ENCODE assay signal across 9 cellular contexts in genomic region chr12:94305293-94305957, GRCh38.
DNase-seq lines count a peak whose midpoint lies in the region; ATAC-seq, FAIRE-seq and TF ChIP-seq lines count a peak whose summit lies in the region.
"Had no signal": no experiment of that assay in that cellular context is flagged by ENCODE, and none has a peak within 500 bp of the region (broad histone marks: within the 10 kb centered on the region; RNA-seq: fewer than 3 reads in every experiment).

No MANE protein-coding gene starts in this region.

- no peak for TF ChIP-seq RAD21 in GM12878 (IDR thresholded peaks at IDR 0.05; ENCODE audit: insufficient read depth, low read depth, low read length)

- H3K36me3 ChIP-seq in GM12878 (ENCODE audit: control insufficient read depth in 2 of 2, insufficient read depth in 2 of 2, low read length in 1 of 2) (peaks cover 5 to 36% of the 10 kb centered on the region in 2 experiments), stomach smooth muscle (ENCODE audit: control insufficient read depth in 2 of 2, insufficient read depth in 2 of 2, low read length in 2 of 2) (peaks cover 0 to 3% of the 10 kb centered on the region in 2 donors), vagina (peaks cover 0 to 13% of the 10 kb centered on the region in 2 donors)

- no peak for TF ChIP-seq POLR2A in GM12878 (IDR thresholded peaks at IDR 0.05; ENCODE audit: low read depth, low read length)
- TF ChIP-seq POLR2A in vagina (IDR thresholded peaks at IDR 0.05): no peak

- TF ChIP-seq EP300 in GM12878 (IDR thresholded peaks at IDR 0.05; ENCODE audit: borderline replicate concordance in 1 of 2, control insufficient read depth in 1 of 2, low read depth in 2 of 2, low read length in 2 of 2): peak; percentile 73 to 76; a peak in 3 of 4 replicates

- WGBS in GM12878 (ENCODE audit: insufficient coverage, insufficient replicate concordance, low lambda C conversion rate, missing lambda C conversion rate): 22% methylated on average over 7 of the region's 7 CpGs

- peak overlapping the region; percentile 2; the same call in 1 of the 2 replicates for H3K4me2 ChIP-seq in GM12878 (ENCODE audit: control insufficient read depth, insufficient read depth)
- H3K4me2 ChIP-seq: BLaER1 treated with 17β-estradiol and CSF1 and Interleukin-3, amounts not matched to agents 10 nM and 100 nM had no signal

- TF ChIP-seq CTCF in LNCaP clone FGC (IDR thresholded peaks at IDR 0.05; ENCODE audit: control insufficient read depth, extremely low read depth, insufficient read depth) (no peak), GM12878 (IDR thresholded peaks at IDR 0.05 in 2 of 3, conservative IDR thresholded peaks at IDR 0.05 in 1 of 3; ENCODE audit: control insufficient read depth in 2 of 3, extremely low read depth in 1 of 3, insufficient read depth in 1 of 3, low read depth in 3 of 3, low read length in 3 of 3) (no peak), vagina (IDR thresholded peaks at IDR 0.05) (no peak)

- H3K4me3 ChIP-seq in LNCaP clone FGC (ENCODE audit: low read depth, low read length): no peak overlapping the region
- H3K4me3 ChIP-seq in GM12878: no peak overlapping the region
- H3K4me3 ChIP-seq in stomach smooth muscle (ENCODE audit: low read length in 2 of 2): no peak overlapping the region
- no peak overlapping the region for H3K4me3 ChIP-seq in vagina
- H3K4me3 ChIP-seq: BLaER1 treated with 17β-estradiol and CSF1 and Interleukin-3, amounts not matched to agents 10 nM and 100 nM had no signal

- H3K27ac ChIP-seq in GM12878 (ENCODE audit: control insufficient read depth, insufficient read depth) (peak overlapping the region; percentile 42), stomach smooth muscle (ENCODE audit: low read length) (peak overlapping the region; percentile 8), vagina (no peak overlapping the region)
- H3K27ac ChIP-seq: BLaER1 treated with 17β-estradiol and CSF1 and Interleukin-3, amounts not matched to agents 10 nM and 100 nM had no signal

- intact Hi-C loops in GM12878 (cut with micrococcal nuclease; ENCODE audit: unreplicated experiment): loop anchor here (5.0 kb wide), 1 partner anchor 158 kb away; the partner anchor contains the start of gene PLXNC1
- intact Hi-C loops in vagina (cut with DNase I): no loop called here

- peak; percentile 14 for DNase-seq in activated CD8-positive, alpha-beta memory T cell treated with anti-CD3 and anti-CD28 coated beads, Interleukin-2, amount 50 U/mL, for 24 hours (ENCODE audit: extremely low read depth)
- DNase-seq in activated CD8-positive, alpha-beta memory T cell treated with anti-CD3 and anti-CD28 coated beads for 24 hours: no peak
- DNase-seq in LNCaP clone FGC (ENCODE audit: low read depth) (peak; percentile 45), GM12878 (ENCODE audit: low read depth, low spot score) (peak; percentile 67), glomerular visceral epithelial cell (ENCODE audit: extremely low spot score) (no peak), vagina (ENCODE audit: extremely low spot score in 2 of 2) (no peak), COLO829 (ENCODE audit: low spot score) (no peak)

- peak; percentile 71 for ATAC-seq in GM12878

- H3K9me3 ChIP-seq in GM12878 (replicated peaks; ENCODE audit: control insufficient read depth, insufficient read depth, low read length): no peaks in the 10 kb centered on the region
- H3K9me3 ChIP-seq in stomach smooth muscle (ENCODE audit: control insufficient read depth in 2 of 2, low read length in 2 of 2): no peaks in the 10 kb centered on the region
- no peaks in the 10 kb centered on the region for H3K9me3 ChIP-seq in vagina

- CTCF ChIA-PET in GM12878 (lab: Yijun Ruan, JAX): interaction anchor here (0.8 to 1.5 kb wide), 8 partner anchors 32 to 171 kb away, joined by 3 to 5 read pairs (median 3); partner anchors contain the start of genes CEP83 and PLXNC1

- H2AFZ ChIP-seq in GM12878 (ENCODE audit: control insufficient read depth, low read depth, low read length): no peak overlapping the region; the same call in 1 of the 2 replicates

- no peak overlapping the region for H3K9ac ChIP-seq in GM12878 (ENCODE audit: control insufficient read depth, insufficient read depth, low read length)
- no peak overlapping the region for H3K9ac ChIP-seq in stomach smooth muscle (ENCODE audit: low read length in 2 of 2)
- H3K9ac ChIP-seq: BLaER1 treated with 17β-estradiol and CSF1 and Interleukin-3, amounts not matched to agents 10 nM and 100 nM had no signal

- RAD21 ChIA-PET in GM12878 (lab: Charles Lee; ENCODE audit: unreplicated experiment): interaction anchor here (0.6 to 1.6 kb wide), 9 partner anchors 9 to 227 kb away, joined by 3 to 8 read pairs (median 3); no protein-coding TSS in a partner anchor

- BruUV-seq in GM12878 (replicated peaks; lab: Mats Ljungman, UMichigan): TSS peak; percentile 27

- H3K27me3 ChIP-seq in GM12878 (replicated peaks in 1 of 2; ENCODE audit: control insufficient read depth in 2 of 2, insufficient read depth in 2 of 2, low read length in 1 of 2) (no peaks in the 10 kb centered on the region), stomach smooth muscle (ENCODE audit: control insufficient read depth in 1 of 2, insufficient read depth in 2 of 2, low read length in 2 of 2) (no peaks in the 10 kb centered on the region), vagina (no peaks in the 10 kb centered on the region)
- H3K27me3 ChIP-seq: BLaER1 treated with 17β-estradiol and CSF1 and Interleukin-3, amounts not matched to agents 10 nM and 100 nM had no signal

- H3K4me1 ChIP-seq in GM12878 (ENCODE audit: control insufficient read depth, insufficient read depth, low read length) (peaks cover 35% of the 10 kb centered on the region), stomach smooth muscle (ENCODE audit: control insufficient read depth, insufficient read depth, low read length) (peaks cover 8% of the 10 kb centered on the region), vagina (peaks cover 6% of the 10 kb centered on the region)

- in situ Hi-C loops in GM12878 (cut with MboI): no loop called here

- peak; percentile 44 for FAIRE-seq in GM12878 (lab: Jason Lieb, UNC)

- SMC1A ChIA-PET in GM12878 (lab: Charles Lee; ENCODE audit: uncharacterized antibody, unreplicated experiment): interaction anchor here (0.6 to 2.7 kb wide), 16 partner anchors 12 to 171 kb away, joined by 3 to 15 read pairs (median 4); no protein-coding TSS in a partner anchor

- H4K20me1 ChIP-seq in GM12878 (ENCODE audit: control insufficient read depth, insufficient read depth): no peaks in the 10 kb centered on the region
- H4K20me1 ChIP-seq: BLaER1 treated with 17β-estradiol and CSF1 and Interleukin-3, amounts not matched to agents 10 nM and 100 nM had no signal

- POLR2A ChIA-PET in GM12878 (lab: Charles Lee): interaction anchor here (0.5 to 2.8 kb wide), 4 partner anchors 36 to 101 kb away, joined by 3 to 9 read pairs (median 4); no protein-coding TSS in a partner anchor

- no peaks in the 10 kb centered on the region for H3K79me2 ChIP-seq in GM12878 (ENCODE audit: control insufficient read depth, insufficient read depth, low read length)

TF ChIP-seq in GM12878, 131 proteins besides CTCF, POLR2A, EP300 and RAD21 (continues in another document):
- TF ChIP-seq EGR1 (IDR thresholded peaks at IDR 0.05; ENCODE audit: borderline replicate concordance in 1 of 2, low read depth in 2 of 2, low read length in 2 of 2) (no peak), IRF5 (IDR thresholded peaks at IDR 0.05; ENCODE audit: borderline replicate concordance) (no peak), ATF2 (IDR thresholded peaks at IDR 0.05; ENCODE audit: low read length) (peak; percentile 78; the same call in 1 of the 2 replicates), RCOR1 (conservative IDR thresholded peaks at IDR 0.05; ENCODE audit: low read depth, low read length) (no peak), SMARCA5 (IDR thresholded peaks at IDR 0.05) (no peak), NR2C1 (IDR thresholded peaks at IDR 0.05) (no peak), MEF2B (IDR thresholded peaks at IDR 0.05; ENCODE audit: partially characterized antibody, poor library complexity, severe bottlenecking) (no peak), SP1 (IDR thresholded peaks at IDR 0.05; ENCODE audit: low read depth, low read length) (peak; percentile 10), RBBP5 (conservative IDR thresholded peaks at IDR 0.05) (no peak), POLR2AphosphoS2 (IDR thresholded peaks at IDR 0.05; ENCODE audit: low read depth, low read length) (no peak), ZNF274 (IDR thresholded peaks at IDR 0.05; ENCODE audit: insufficient read depth, insufficient read length) (no peak), HDAC2 (IDR thresholded peaks at IDR 0.05) (no peak), DPF2 (IDR thresholded peaks at IDR 0.05) (peak; percentile 80), SUZ12 (IDR thresholded peaks at IDR 0.05; ENCODE audit: unreplicated experiment) (no peak), MYC (IDR thresholded peaks at IDR 0.05; ENCODE audit: insufficient read depth, insufficient read length, insufficient replicate concordance, low read length, severe bottlenecking) (no peak), TARDBP (IDR thresholded peaks at IDR 0.05; ENCODE audit: borderline replicate concordance) (no peak), SMAD5 (IDR thresholded peaks at IDR 0.05; ENCODE audit: low read depth) (no peak)

Comparison
In these comparisons a context has a peak if more than half of its experiments do, and no peak if none do; other contexts are left out.
1. DNase-seq: peak in activated CD8-positive, alpha-beta memory T cell treated with anti-CD3 and anti-CD28 coated beads, Interleukin-2, amount 50 U/mL, for 24 hours (single experiment), LNCaP clone FGC (single experiment) and GM12878 (single experiment); none in activated CD8-positive, alpha-beta memory T cell treated with anti-CD3 and anti-CD28 coated beads for 24 hours (single experiment), glomerular visceral epithelial cell (single experiment), vagina (0 of 2) and COLO829 (single experiment).